ENCODE assay signal across 34 cellular contexts in genomic region chrX:104564335-104564734, GRCh38. TPM values are rescaled to one million over a fixed set of nuclear protein-coding genes. Genes with fewer than 3 reads are reported as not detected.
"Had no signal": no experiment of that assay in that cellular context is flagged by ENCODE, and none has a peak within 500 bp of the region (broad histone marks: within the 10 kb centered on the region; RNA-seq: fewer than 3 reads in every experiment).

No MANE protein-coding gene starts in this region.

- DNase-seq: Karpas-422, Kasumi-1, MG63, MM.1S, MV-4-11, NCI-H1048, NCI-H1092, NCI-H1092 treated with DMSO at 0.1 percent for 48 hours, NCI-H1105, NCI-H1105 treated with DMSO at 0.1 percent for 48 hours, NCI-H1417, NCI-H1417 treated with DMSO at 0.1 percent for 48 hours, NCI-H1436, NCI-H1436 treated with DMSO at 0.1 percent for 48 hours, NCI-H146, NCI-H1694, NCI-H1694 treated with DMSO at 0.1 percent for 48 hours, NCI-H187, NCI-H187 treated with DMSO at 0.1 percent for 48 hours, NCI-H1930, NCI-H2029, NCI-H2029 treated with DMSO at 0.1 percent for 48 hours, NCI-H2081, NCI-H2081 treated with DMSO at 0.1 percent for 48 hours, NCI-H2107, NCI-H2171, NCI-H2171 treated with DMSO at 0.1 percent for 48 hours, NCI-H2227 treated with DMSO at 0.1 percent for 48 hours, NCI-H226, NCI-H345, NCI-H446, NCI-H446 treated with DMSO at 0.1 percent for 48 hours, NCI-H510A had no signal

RNA-seq across cellular contexts. Expression of gene IL1RAPL2, which starts 1.7 kb away (rescaled TPM):
- total RNA-seq: M059J had no signal
